13 cellular contexts compared by ENCODE assay signal in genomic region chr3:7800006-7800780, GRCh38.
DNase-seq lines count a peak whose midpoint lies in the region; ATAC-seq, FAIRE-seq and TF ChIP-seq lines count a peak whose summit lies in the region.
"Had no signal": no experiment of that assay in that cellular context is flagged by ENCODE, and none has a peak within 500 bp of the region (broad histone marks: within the 10 kb centered on the region; RNA-seq: fewer than 3 reads in every experiment).

No MANE protein-coding gene starts in this region.

- DNase-seq in D721Med (ENCODE audit: insufficient read length, low spot score) (no peak), NCI-H69 (lab: John Stamatoyannopoulos, UW) (peak; percentile 16), middle frontal gyrus (ENCODE audit: extremely low spot score, low spot score) (peak; percentile 20), gastrocnemius medialis (no peak), cerebellum (ENCODE audit: low spot score) (no peak), H4 (ENCODE audit: low spot score) (no peak)
- DNase-seq: activated CD4-positive, alpha-beta T cell treated with anti-CD3 and anti-CD28 coated beads, Interleukin-2, amount 10 ng/mL, durations not matched to agents 7 days and 5 days; activated gamma-delta T cell treated with Interleukin-2 at 50 U/mL for 16 hours; effector memory CD8-positive, alpha-beta T cell; NCI-H446 treated with DMSO at 0.1 percent for 48 hours; stimulated activated CD4-positive, alpha-beta T cell treated with anti-CD3 and anti-CD28 coated beads, Interleukin-4, amount 100 ng/mL, for 1 hour had no signal

- no peaks in the 10 kb centered on the region for H3K4me1 Mint-ChIP-seq in activated T-helper 17 cell treated with anti-CD3 and anti-CD28 coated beads, Interleukin-2, amount 50 U/mL, for 72 hours
- H3K4me1 Mint-ChIP-seq: activated CD4-positive, alpha-beta T cell treated with anti-CD3 and anti-CD28 coated beads, Interleukin-2, amount 10 ng/mL, durations not matched to agents 7 days and 5 days had no signal

- intact Hi-C loops in gastrocnemius medialis (cut with DNase I; ENCODE audit: low total_unique reads): no loop called here

- H3K9me3 ChIP-seq in gastrocnemius medialis: no peaks in the 10 kb centered on the region

- H3K36me3 Mint-ChIP-seq in activated T-helper 17 cell treated with anti-CD3 and anti-CD28 coated beads, Interleukin-2, amount 50 U/mL, for 72 hours (ENCODE audit: low read depth): no peaks in the 10 kb centered on the region

- TF ChIP-seq POLR2A in gastrocnemius medialis (IDR thresholded peaks at IDR 0.05): no peak

- FAIRE-seq in D721Med (lab: Jason Lieb, UNC): no peak
- peak; percentile 57 for FAIRE-seq in endometrium (lab: Jason Lieb, UNC)

- H3K27ac Mint-ChIP-seq in activated T-helper 17 cell treated with anti-CD3 and anti-CD28 coated beads, Interleukin-2, amount 50 U/mL, for 72 hours: no peak overlapping the region
- H3K27ac Mint-ChIP-seq: activated CD4-positive, alpha-beta T cell treated with anti-CD3 and anti-CD28 coated beads, Interleukin-2, amount 10 ng/mL, durations not matched to agents 7 days and 5 days; effector memory CD8-positive, alpha-beta T cell had no signal

- no peaks in the 10 kb centered on the region for H3K4me1 ChIP-seq in gastrocnemius medialis

- H3K27me3 ChIP-seq in gastrocnemius medialis: no peaks in the 10 kb centered on the region

- no peaks in the 10 kb centered on the region for H3K27me3 Mint-ChIP-seq in activated T-helper 17 cell treated with anti-CD3 and anti-CD28 coated beads, Interleukin-2, amount 50 U/mL, for 72 hours
- H3K27me3 Mint-ChIP-seq: activated CD4-positive, alpha-beta T cell treated with anti-CD3 and anti-CD28 coated beads, Interleukin-2, amount 10 ng/mL, durations not matched to agents 7 days and 5 days; effector memory CD8-positive, alpha-beta T cell had no signal

- TF ChIP-seq CTCF in D721Med (IDR thresholded peaks at IDR 0.05; ENCODE audit: insufficient read depth, missing control alignments) (peak; percentile 34), gastrocnemius medialis (IDR thresholded peaks at IDR 0.05 in 4 of 5, conservative IDR thresholded peaks at IDR 0.05 in 1 of 5) (no peak)

- H3K4me3 ChIP-seq in gastrocnemius medialis: no peak overlapping the region

- H3K4me3 Mint-ChIP-seq in activated T-helper 17 cell treated with anti-CD3 and anti-CD28 coated beads, Interleukin-2, amount 50 U/mL, for 72 hours: no peak overlapping the region
- H3K4me3 Mint-ChIP-seq: activated CD4-positive, alpha-beta T cell treated with anti-CD3 and anti-CD28 coated beads, Interleukin-2, amount 10 ng/mL, durations not matched to agents 7 days and 5 days; effector memory CD8-positive, alpha-beta T cell had no signal

- in situ Hi-C loops in gastrocnemius medialis (cut with MboI; ENCODE audit: low sequenced_read_pairs in 4 of 4): no loop called here

- no peak for ATAC-seq in gastrocnemius medialis
- no peak for ATAC-seq in activated T-helper 17 cell treated with anti-CD3 and anti-CD28 coated beads, Interleukin-2, amount 50 U/mL, for 72 hours (replicated peaks)
- ATAC-seq: effector memory CD8-positive, alpha-beta T cell had no signal

- no peaks in the 10 kb centered on the region for H3K9me3 Mint-ChIP-seq in activated T-helper 17 cell treated with anti-CD3 and anti-CD28 coated beads, Interleukin-2, amount 50 U/mL, for 72 hours
- H3K9me3 Mint-ChIP-seq: activated CD4-positive, alpha-beta T cell treated with anti-CD3 and anti-CD28 coated beads, Interleukin-2, amount 10 ng/mL, durations not matched to agents 7 days and 5 days had no signal

- H3K27ac ChIP-seq in gastrocnemius medialis: no peak overlapping the region

- no peaks in the 10 kb centered on the region for H3K36me3 ChIP-seq in gastrocnemius medialis

Comparison
In these comparisons a context has a peak if more than half of its experiments do, and no peak if none do; other contexts are left out.
1. DNase-seq: peak in NCI-H69 (single experiment) and middle frontal gyrus (single experiment); none in D721Med (single experiment), gastrocnemius medialis (0 of 2), cerebellum (single experiment) and H4 (single experiment).